24 cellular contexts compared by ENCODE assay signal in the genomic region with DNA sequence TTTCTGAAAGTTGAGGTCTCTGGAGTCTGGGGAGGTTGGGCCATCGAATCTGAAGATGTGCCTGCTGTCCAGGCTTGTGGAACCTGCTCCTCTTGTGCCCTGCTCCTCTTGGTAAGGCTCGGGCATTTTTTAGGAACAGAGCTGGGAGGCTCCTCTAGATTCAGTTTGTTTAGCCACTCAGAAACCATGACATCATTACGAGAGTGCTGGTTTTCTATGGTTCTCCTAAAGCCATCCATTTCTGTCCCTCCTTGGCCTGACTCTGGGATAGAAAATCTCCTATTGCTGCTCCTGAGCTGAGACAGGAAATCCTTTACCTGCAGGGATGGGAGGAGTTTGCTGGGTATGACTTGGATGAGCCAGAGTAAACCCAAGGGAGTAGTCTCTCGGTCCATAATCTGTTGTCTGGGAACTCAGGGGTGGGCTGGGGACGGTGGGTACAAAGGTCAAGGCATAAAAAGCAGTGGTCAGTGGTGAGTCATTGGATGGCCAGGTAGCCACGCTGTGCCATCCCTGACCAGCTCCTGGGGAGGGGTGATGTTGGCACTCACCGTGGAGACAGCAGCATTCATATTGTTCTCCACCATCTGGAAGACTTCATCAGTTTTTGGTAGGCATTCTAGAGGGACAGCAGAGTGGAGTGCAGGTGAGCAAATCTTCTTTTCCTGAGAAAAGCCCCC. TPM values are rescaled to one million over a fixed set of nuclear protein-coding genes. Genes with fewer than 3 reads are reported as not detected.
A peak's percentile ranks its signal among the peaks of the same experiment; 100 is the strongest.
DNase-seq lines count a peak whose midpoint lies in the region; ATAC-seq, FAIRE-seq and TF ChIP-seq lines count a peak whose summit lies in the region.
"Had no signal": no experiment of that assay in that cellular context is flagged by ENCODE, and none has a peak within 500 bp of the region (broad histone marks: within the 10 kb centered on the region; RNA-seq: fewer than 3 reads in every experiment).

No MANE protein-coding gene starts in this region.

- no peaks in the 10 kb centered on the region for H3K9me3 Mint-ChIP-seq in CD8-positive, alpha-beta memory T cell
- no peaks in the 10 kb centered on the region for H3K9me3 Mint-ChIP-seq in activated naive CD8-positive, alpha-beta T cell treated with anti-CD3 and anti-CD28 coated beads for 36 hours

- intact Hi-C loops in GM12878 (cut with micrococcal nuclease; ENCODE audit: unreplicated experiment) (no loop called here), posterior vena cava (cut with DNase I) (no loop called here)

- no peak overlapping the region for H3K4me2 ChIP-seq in GM12878 (ENCODE audit: control insufficient read depth, insufficient read depth)
- H3K4me2 ChIP-seq: SK-N-SH had no signal

- H3K79me2 ChIP-seq in GM12878 (ENCODE audit: control insufficient read depth, insufficient read depth, low read length) = no peaks in the 10 kb centered on the region

- H3K27ac Mint-ChIP-seq in CD8-positive, alpha-beta memory T cell = peak overlapping the region in 2 of 8 donors; percentile 57 to 80
- no peak overlapping the region for H3K27ac Mint-ChIP-seq in activated naive CD8-positive, alpha-beta T cell treated with anti-CD3 and anti-CD28 coated beads for 36 hours

- TF ChIP-seq EP300 in GM12878 (IDR thresholded peaks at IDR 0.05; ENCODE audit: borderline replicate concordance in 1 of 2, control insufficient read depth in 1 of 2, low read depth in 2 of 2, low read length in 2 of 2) = no peak

- peaks cover 53% of the 10 kb centered on the region for H3K4me1 ChIP-seq in CD8-positive, alpha-beta memory T cell (ENCODE audit: insufficient read depth, low read length)
- H3K4me1 ChIP-seq in GM12878 (ENCODE audit: control insufficient read depth, insufficient read depth, low read length) = peaks cover 23% of the 10 kb centered on the region

- no peak for TF ChIP-seq POLR2A in GM12878 (IDR thresholded peaks at IDR 0.05; ENCODE audit: low read depth, low read length)

- no peak overlapping the region for H3K27ac ChIP-seq in CD8-positive, alpha-beta memory T cell (ENCODE audit: low read depth, low read length)
- no peak overlapping the region for H3K27ac ChIP-seq in GM12878 (ENCODE audit: control insufficient read depth, insufficient read depth)

- no peaks in the 10 kb centered on the region for H4K20me1 ChIP-seq in GM12878 (ENCODE audit: control insufficient read depth, insufficient read depth)

- peaks cover 17% of the 10 kb centered on the region for H3K27me3 ChIP-seq in CD8-positive, alpha-beta memory T cell (ENCODE audit: insufficient read depth, low read length, poor library complexity, severe bottlenecking)
- peaks cover 2 to 12% of the 10 kb centered on the region in 2 experiments; a peak in 3 of 4 replicates for H3K27me3 ChIP-seq in GM12878 (replicated peaks in 1 of 2; ENCODE audit: control insufficient read depth in 2 of 2, insufficient read depth in 2 of 2, low read length in 1 of 2)

- peaks cover 5 to 33% (median 5%) of the 10 kb centered on the region in 3 donors for H3K36me3 Mint-ChIP-seq in CD8-positive, alpha-beta memory T cell
- peaks cover 4% of the 10 kb centered on the region for H3K36me3 Mint-ChIP-seq in activated naive CD8-positive, alpha-beta T cell treated with anti-CD3 and anti-CD28 coated beads for 36 hours

- H3K9ac ChIP-seq in GM12878 (ENCODE audit: control insufficient read depth, insufficient read depth, low read length) = no peak overlapping the region
- H3K9ac ChIP-seq: SK-N-SH had no signal

- TF ChIP-seq CTCF in GM12878 (IDR thresholded peaks at IDR 0.05 in 2 of 3, conservative IDR thresholded peaks at IDR 0.05 in 1 of 3; ENCODE audit: control insufficient read depth in 2 of 3, extremely low read depth in 1 of 3, insufficient read depth in 1 of 3, low read depth in 3 of 3, low read length in 3 of 3) = no peak

- H3K4me3 ChIP-seq in CD8-positive, alpha-beta memory T cell (ENCODE audit: low read length) = no peak overlapping the region
- H3K4me3 ChIP-seq in GM12878 = no peak overlapping the region

- POLR2A ChIA-PET in CD8-positive, alpha-beta memory T cell (lab: Charles Lee) = interaction anchor here (3.3 kb wide), 1 partner anchor 93 kb away, joined by 21 read pairs; a partner anchor contains a TSS
- POLR2A ChIA-PET in GM12878 (lab: Charles Lee) = interaction anchor here (1.9 kb wide), 1 partner anchor 25 kb away, joined by 5 read pairs; no protein-coding TSS in a partner anchor

- no peak for ATAC-seq in GM12878
- ATAC-seq: HCT116 had no signal

- CTCF ChIA-PET in CD8-positive, alpha-beta memory T cell (lab: Charles Lee) = interaction anchor here (0.7 to 14.0 kb wide), 5 partner anchors 10 to 95 kb away, joined by 3 to 486 read pairs (median 3); a partner anchor contains a TSS
- CTCF ChIA-PET in GM12878 (lab: Yijun Ruan, JAX) = interaction anchor here (0.7 to 16.6 kb wide), 7 partner anchors 9 to 102 kb away, joined by 3 to 452 read pairs (median 8); a partner anchor contains a TSS

- SMC1A ChIA-PET in GM12878 (lab: Charles Lee; ENCODE audit: uncharacterized antibody, unreplicated experiment) = interaction anchor here (0.7 to 7.7 kb wide), 5 partner anchors 10 to 96 kb away, joined by 3 to 73 read pairs (median 4); a partner anchor contains a TSS

- H3K36me3 ChIP-seq in CD8-positive, alpha-beta memory T cell (ENCODE audit: insufficient read depth, low read length) = peaks cover 10% of the 10 kb centered on the region
- no peaks in the 10 kb centered on the region; a peak in 1 of 4 replicates for H3K36me3 ChIP-seq in GM12878 (ENCODE audit: control insufficient read depth in 2 of 2, insufficient read depth in 2 of 2, low read length in 1 of 2)

- 63% methylated on average over 7 of the region's 7 CpGs for WGBS in GM12878 (ENCODE audit: insufficient coverage, insufficient replicate concordance, low lambda C conversion rate, missing lambda C conversion rate)

- no peak for TF ChIP-seq RAD21 in GM12878 (IDR thresholded peaks at IDR 0.05; ENCODE audit: insufficient read depth, low read depth, low read length)

- in situ Hi-C loops in GM12878 (cut with MboI) = no loop called here

- H3K9me3 ChIP-seq in CD8-positive, alpha-beta memory T cell (ENCODE audit: low read length) = no peaks in the 10 kb centered on the region
- H3K9me3 ChIP-seq in GM12878 (replicated peaks; ENCODE audit: control insufficient read depth, insufficient read depth, low read length) = no peaks in the 10 kb centered on the region
- H3K9me3 ChIP-seq: SK-N-SH had no signal

- H3K4me3 Mint-ChIP-seq in CD8-positive, alpha-beta memory T cell = peak overlapping the region in 4 of 7 donors; percentile 8 to 97 (median 96)
- H3K4me3 Mint-ChIP-seq in activated naive CD8-positive, alpha-beta T cell treated with anti-CD3 and anti-CD28 coated beads for 36 hours = no peak overlapping the region

- RAD21 ChIA-PET in GM12878 (lab: Charles Lee; ENCODE audit: unreplicated experiment) = interaction anchor here (1.7 to 5.7 kb wide), 2 partner anchors 94 kb away, joined by 7 to 45 read pairs; a partner anchor contains a TSS

- peaks cover 18 to 22% of the 10 kb centered on the region in 2 donors for H3K27me3 Mint-ChIP-seq in CD8-positive, alpha-beta memory T cell
- H3K27me3 Mint-ChIP-seq in activated naive CD8-positive, alpha-beta T cell treated with anti-CD3 and anti-CD28 coated beads for 36 hours = peaks cover 33% of the 10 kb centered on the region

- FAIRE-seq in GM12878 (lab: Jason Lieb, UNC) = no peak

- no peak overlapping the region for H2AFZ ChIP-seq in GM12878 (ENCODE audit: control insufficient read depth, low read depth, low read length)

- H3K4me1 Mint-ChIP-seq in CD8-positive, alpha-beta memory T cell = peaks cover 44 to 70% (median 64%) of the 10 kb centered on the region in 3 donors
- H3K4me1 Mint-ChIP-seq in activated naive CD8-positive, alpha-beta T cell treated with anti-CD3 and anti-CD28 coated beads for 36 hours = peaks cover 32% of the 10 kb centered on the region

- no peak for DNase-seq in CD8-positive, alpha-beta memory T cell
- DNase-seq in HT-29 (ENCODE audit: low spot score) (peak; percentile 33), GM12878 (ENCODE audit: low read depth, low spot score) (no peak), posterior vena cava (ENCODE audit: low spot score) (peak; percentile 18), DMS53 (lab: John Stamatoyannopoulos, UW) (no peak), hepatic stellate cell (ENCODE audit: low spot score) (no peak)
- no peak for DNase-seq in activated naive CD8-positive, alpha-beta T cell treated with anti-CD3 and anti-CD28 coated beads for 36 hours
- DNase-seq: C1 segment of cervical spinal cord, DMS 273 treated with DMSO at 0.1 percent for 48 hours, GDM1, GOT3, KBM-7, MV-4-11, NCI-H187, NCI-H2107, NCI-H2227 treated with DMSO at 0.1 percent for 48 hours, NCI-H524, NCI-H82, OCI-M1, SHP77 treated with DMSO at 0.1 percent for 48 hours, SK-N-SH had no signal

- BruUV-seq in GM12878 (replicated peaks; lab: Mats Ljungman, UMichigan) = TSS peak; percentile 59

RNA-seq across cellular contexts. Expression of a gene that starts 2.4 kb away (rescaled TPM):
- total RNA-seq in CD8-positive, alpha-beta memory T cell = 1 to 10 TPM in 1 of 2 experiments, under 1 TPM in 1; 0.84 to 1.5 TPM
- 0.64 TPM for polyA plus RNA-seq in CD8-positive, alpha-beta memory T cell
- 1.6 and 2.9 TPM in 2 replicates for total RNA-seq in HT-29 (2014; rRNA removed; shearing (Covaris generic))
- total RNA-seq in GM12878 (2013; cell fraction: nucleolus; rRNA removed) = 6.1 and 8.0 TPM in 2 replicates
- 0.11 and 0.23 TPM in 2 replicates for total RNA-seq in GM12878 (2014; rRNA removed)
- 0.46 TPM in 1 of 2 replicates, not detected in the other for total RNA-seq in GM12878 (2014; rRNA removed; fragmentation: Illumina TruSeq; extraction: Trizol)
- total RNA-seq in GM12878 (2021) = 0.87 and 1.0 TPM in 2 replicates
- polyA plus RNA-seq in GM12878 (2011; ENCODE audit: low read depth) = 0.38 TPM
- 0.09 and 0.34 TPM in 2 replicates for polyA plus RNA-seq in GM12878 (2011; rRNA removed)
- polyA plus RNA-seq in GM12878 (2011; cell fraction: cytosol; rRNA removed) = 0.12 and 0.23 TPM in 2 replicates
- polyA plus RNA-seq in GM12878 (2011; cell fraction: nucleus; rRNA removed) = 3.5 and 6.1 TPM in 2 replicates
- polyA plus RNA-seq in GM12878 (2012) = 1.0 and 1.3 TPM in 2 replicates
- 0.21 and 0.60 TPM in 2 replicates for polyA plus RNA-seq in GM12878 (2014; fragmentation: Illumina TruSeq; extraction: Trizol)
- polyA plus RNA-seq in GM12878 (2014; fragmentation: Nextera tagmentation; extraction: Ambion mirVana) = under 1 TPM; 0.05 to 0.11 TPM
- polyA plus RNA-seq in GM12878 (2014; rRNA removed) = 0.19 and 1.1 TPM in 2 replicates
- polyA plus RNA-seq in GM12878 (2016; fragmentation: Nextera tagmentation; extraction: Ambion mirVana) = under 1 TPM; 0.21 to 0.33 TPM
- 0.82 and 1.0 TPM in 2 replicates for polyA minus RNA-seq in GM12878 (2011; rRNA and poly(A)+ RNA removed)
- not detected in 2 replicates for polyA minus RNA-seq in GM12878 (2011; cell fraction: cytosol; rRNA and poly(A)+ RNA removed)
- 0.73 and 2.0 TPM in 2 replicates for polyA minus RNA-seq in GM12878 (2011; cell fraction: nucleus; rRNA and poly(A)+ RNA removed)
- total RNA-seq in posterior vena cava = 10 to 100 TPM; 35.2 to 36.0 TPM
- 1 to 10 TPM in 1 of 2 experiments, under 1 TPM in 1; 0.70 to 1.0 TPM for total RNA-seq in activated naive CD8-positive, alpha-beta T cell treated with anti-CD3 and anti-CD28 coated beads for 36 hours
- total RNA-seq: RPMI7951 had no signal

RNA-seq across cellular contexts. Expression of a gene that starts 2.5 kb away (rescaled TPM):
- 10 to 100 TPM; 11.6 to 12.5 TPM for total RNA-seq in CD8-positive, alpha-beta memory T cell
- polyA plus RNA-seq in CD8-positive, alpha-beta memory T cell = 15.4 TPM
- total RNA-seq in HT-29 (2014; rRNA removed; shearing (Covaris generic)) = 20.7 and 24.9 TPM in 2 replicates
- total RNA-seq in GM12878 (2013; cell fraction: nucleolus; rRNA removed) = 35.9 and 37.3 TPM in 2 replicates
- total RNA-seq in GM12878 (2014; rRNA removed) (10.7 and 11.6 TPM in 2 replicates), GM12878 (2014; rRNA removed; fragmentation: Illumina TruSeq; extraction: Trizol) (8.3 and 8.6 TPM in 2 replicates), GM12878 (2021) (11.2 and 12.8 TPM in 2 replicates), posterior vena cava (1 to 10 TPM; 8.5 to 9.2 TPM)
- polyA plus RNA-seq in GM12878 (2011; ENCODE audit: low read depth) = 4.4 TPM
- polyA plus RNA-seq in GM12878 (2011; rRNA removed) (4.4 and 6.5 TPM in 2 replicates), GM12878 (2014; fragmentation: Illumina TruSeq; extraction: Trizol) (7.4 and 8.3 TPM in 2 replicates), GM12878 (2014; fragmentation: Nextera tagmentation; extraction: Ambion mirVana) (1 to 10 TPM; 2.0 to 2.7 TPM), GM12878 (2014; rRNA removed) (13.6 and 17.1 TPM in 2 replicates), GM12878 (2016; fragmentation: Nextera tagmentation; extraction: Ambion mirVana) (1 to 10 TPM; 7.5 to 8.0 TPM)
- 5.2 and 7.4 TPM in 2 replicates for polyA plus RNA-seq in GM12878 (2011; cell fraction: cytosol; rRNA removed)
- polyA plus RNA-seq in GM12878 (2011; cell fraction: nucleus; rRNA removed) = 31.0 and 36.7 TPM in 2 replicates
- 6.6 and 8.2 TPM in 2 replicates for polyA plus RNA-seq in GM12878 (2012)
- 4.5 and 9.0 TPM in 2 replicates for polyA minus RNA-seq in GM12878 (2011; rRNA and poly(A)+ RNA removed)
- 1.3 and 2.7 TPM in 2 replicates for polyA minus RNA-seq in GM12878 (2011; cell fraction: cytosol; rRNA and poly(A)+ RNA removed)
- polyA minus RNA-seq in GM12878 (2011; cell fraction: nucleus; rRNA and poly(A)+ RNA removed) = 23.9 and 29.9 TPM in 2 replicates
- 1 to 10 TPM; 5.4 to 6.3 TPM for total RNA-seq in activated naive CD8-positive, alpha-beta T cell treated with anti-CD3 and anti-CD28 coated beads for 36 hours
- total RNA-seq: Daoy had no signal
- polyA plus RNA-seq: SK-N-SH had no signal

RNA-seq across cellular contexts. Expression of a gene that starts 26.0 kb away (rescaled TPM):
- 10 to 100 TPM in 1 of 2 experiments, 1 to 10 TPM in 1; 9.8 to 12.3 TPM for total RNA-seq in CD8-positive, alpha-beta memory T cell
- 10.3 TPM for polyA plus RNA-seq in CD8-positive, alpha-beta memory T cell
- total RNA-seq in HT-29 (2014; rRNA removed; shearing (Covaris generic)) = 9.8 and 10.6 TPM in 2 replicates
- total RNA-seq in GM12878 (2013; cell fraction: nucleolus; rRNA removed) = 13.4 and 13.7 TPM in 2 replicates
- 4.9 and 10.8 TPM in 2 replicates for total RNA-seq in GM12878 (2014; rRNA removed)
- 2.9 and 3.1 TPM in 2 replicates for total RNA-seq in GM12878 (2014; rRNA removed; fragmentation: Illumina TruSeq; extraction: Trizol)
- total RNA-seq in GM12878 (2021) = 6.8 and 9.2 TPM in 2 replicates
- polyA plus RNA-seq in GM12878 (2011; ENCODE audit: low read depth) = 3.4 TPM
- 3.9 and 4.8 TPM in 2 replicates for polyA plus RNA-seq in GM12878 (2011; rRNA removed)
- 2.9 and 6.0 TPM in 2 replicates for polyA plus RNA-seq in GM12878 (2011; cell fraction: cytosol; rRNA removed)
- polyA plus RNA-seq in GM12878 (2011; cell fraction: nucleus; rRNA removed) = 77.6 and 82.4 TPM in 2 replicates
- polyA plus RNA-seq in GM12878 (2012) = 6.1 and 6.6 TPM in 2 replicates
- 7.8 and 10.6 TPM in 2 replicates for polyA plus RNA-seq in GM12878 (2014; fragmentation: Illumina TruSeq; extraction: Trizol)
- 1 to 10 TPM; 1.2 to 1.7 TPM for polyA plus RNA-seq in GM12878 (2014; fragmentation: Nextera tagmentation; extraction: Ambion mirVana)
- polyA plus RNA-seq in GM12878 (2014; rRNA removed) = 14.0 and 18.3 TPM in 2 replicates
- polyA plus RNA-seq in GM12878 (2016; fragmentation: Nextera tagmentation; extraction: Ambion mirVana) = 1 to 10 TPM; 3.1 to 3.2 TPM
- 2.3 and 5.1 TPM in 2 replicates for polyA minus RNA-seq in GM12878 (2011; rRNA and poly(A)+ RNA removed)
- 1.6 and 2.1 TPM in 2 replicates for polyA minus RNA-seq in GM12878 (2011; cell fraction: cytosol; rRNA and poly(A)+ RNA removed)
- 7.6 and 11.2 TPM in 2 replicates for polyA minus RNA-seq in GM12878 (2011; cell fraction: nucleus; rRNA and poly(A)+ RNA removed)
- total RNA-seq in posterior vena cava = 1 to 10 TPM; 5.6 TPM
- total RNA-seq in activated naive CD8-positive, alpha-beta T cell treated with anti-CD3 and anti-CD28 coated beads for 36 hours = 10 to 100 TPM in 1 of 2 experiments, 1 to 10 TPM in 1; 9.3 to 10.3 TPM

RNA-seq across cellular contexts. Expression of a gene that starts 27.3 kb away (rescaled TPM):
- 1 to 10 TPM; 8.3 to 8.7 TPM for total RNA-seq in CD8-positive, alpha-beta memory T cell
- polyA plus RNA-seq in CD8-positive, alpha-beta memory T cell = 2.6 TPM
- total RNA-seq in HT-29 (2014; rRNA removed; shearing (Covaris generic)) = 13.3 and 16.5 TPM in 2 replicates
- total RNA-seq in GM12878 (2013; cell fraction: nucleolus; rRNA removed) = 43.5 and 48.4 TPM in 2 replicates
- total RNA-seq in GM12878 (2014; rRNA removed) = 7.8 and 10.0 TPM in 2 replicates
- total RNA-seq in GM12878 (2014; rRNA removed; fragmentation: Illumina TruSeq; extraction: Trizol) = 2.6 and 2.8 TPM in 2 replicates
- total RNA-seq in GM12878 (2021) = 8.9 and 13.0 TPM in 2 replicates
- polyA plus RNA-seq in GM12878 (2011; ENCODE audit: low read depth) = 1.2 TPM
- polyA plus RNA-seq in GM12878 (2011; rRNA removed) = 2.4 and 2.5 TPM in 2 replicates
- 1.9 and 4.5 TPM in 2 replicates for polyA plus RNA-seq in GM12878 (2011; cell fraction: cytosol; rRNA removed)
- 58.1 and 70.5 TPM in 2 replicates for polyA plus RNA-seq in GM12878 (2011; cell fraction: nucleus; rRNA removed)
- 4.6 and 4.9 TPM in 2 replicates for polyA plus RNA-seq in GM12878 (2012)
- 3.0 and 3.3 TPM in 2 replicates for polyA plus RNA-seq in GM12878 (2014; fragmentation: Illumina TruSeq; extraction: Trizol)
- under 1 TPM; 0.06 to 0.09 TPM for polyA plus RNA-seq in GM12878 (2014; fragmentation: Nextera tagmentation; extraction: Ambion mirVana)
- 16.0 and 17.8 TPM in 2 replicates for polyA plus RNA-seq in GM12878 (2014; rRNA removed)
- polyA plus RNA-seq in GM12878 (2016; fragmentation: Nextera tagmentation; extraction: Ambion mirVana) = 1 to 10 TPM in 1 of 2 experiments, under 1 TPM in 1; 0.96 to 1.2 TPM
- 3.4 and 4.6 TPM in 2 replicates for polyA minus RNA-seq in GM12878 (2011; rRNA and poly(A)+ RNA removed)
- 0.94 and 1.6 TPM in 2 replicates for polyA minus RNA-seq in GM12878 (2011; cell fraction: cytosol; rRNA and poly(A)+ RNA removed)
- 13.5 and 26.6 TPM in 2 replicates for polyA minus RNA-seq in GM12878 (2011; cell fraction: nucleus; rRNA and poly(A)+ RNA removed)
- 1 to 10 TPM; 2.5 to 4.0 TPM for total RNA-seq in posterior vena cava
- total RNA-seq in activated naive CD8-positive, alpha-beta T cell treated with anti-CD3 and anti-CD28 coated beads for 36 hours = 10 to 100 TPM; 11.5 TPM

RNA-seq across cellular contexts. Expression of a gene that starts 29.5 kb away (rescaled TPM):
- 10 to 100 TPM; 12.4 to 12.7 TPM for total RNA-seq in CD8-positive, alpha-beta memory T cell
- 27.5 TPM for polyA plus RNA-seq in CD8-positive, alpha-beta memory T cell
- total RNA-seq in HT-29 (2014; rRNA removed; shearing (Covaris generic)) = 0.31 and 2.3 TPM in 2 replicates
- total RNA-seq in GM12878 (2013; cell fraction: nucleolus; rRNA removed) = 11.0 and 12.9 TPM in 2 replicates
- total RNA-seq in GM12878 (2014; rRNA removed) (4.1 and 5.5 TPM in 2 replicates), GM12878 (2014; rRNA removed; fragmentation: Illumina TruSeq; extraction: Trizol) (2.5 and 2.7 TPM in 2 replicates), GM12878 (2021) (5.1 and 5.5 TPM in 2 replicates), posterior vena cava (10 to 100 TPM; 10.1 to 10.8 TPM)
- 0.64 TPM for polyA plus RNA-seq in GM12878 (2011; ENCODE audit: low read depth)
- polyA plus RNA-seq in GM12878 (2011; rRNA removed) (0.19 and 0.34 TPM in 2 replicates), GM12878 (2014; fragmentation: Illumina TruSeq; extraction: Trizol) (5.2 and 5.7 TPM in 2 replicates), GM12878 (2014; fragmentation: Nextera tagmentation; extraction: Ambion mirVana) (1 to 10 TPM in 1 of 2 experiments, under 1 TPM in 1; 0.82 to 2.3 TPM), GM12878 (2014; rRNA removed) (5.4 and 6.3 TPM in 2 replicates), GM12878 (2016; fragmentation: Nextera tagmentation; extraction: Ambion mirVana) (1 to 10 TPM; 3.1 to 3.3 TPM)
- 0.23 and 0.24 TPM in 2 replicates for polyA plus RNA-seq in GM12878 (2011; cell fraction: cytosol; rRNA removed)
- polyA plus RNA-seq in GM12878 (2011; cell fraction: nucleus; rRNA removed) = 0.23 and 0.33 TPM in 2 replicates
- 1.6 and 1.8 TPM in 2 replicates for polyA plus RNA-seq in GM12878 (2012)
- 0.26 and 0.59 TPM in 2 replicates for polyA minus RNA-seq in GM12878 (2011; rRNA and poly(A)+ RNA removed)
- not detected in 2 replicates for polyA minus RNA-seq in GM12878 (2011; cell fraction: cytosol; rRNA and poly(A)+ RNA removed)
- polyA minus RNA-seq in GM12878 (2011; cell fraction: nucleus; rRNA and poly(A)+ RNA removed) = 0.36 and 0.96 TPM in 2 replicates
- 1 to 10 TPM; 6.0 to 6.7 TPM for total RNA-seq in activated naive CD8-positive, alpha-beta T cell treated with anti-CD3 and anti-CD28 coated beads for 36 hours
- total RNA-seq: RPMI7951 had no signal

Comparison
In these comparisons a context has a peak if more than half of its experiments do, and no peak if none do; other contexts are left out.
1. DNase-seq: peak in HT-29 (single experiment) and posterior vena cava (single experiment); none in CD8-positive, alpha-beta memory T cell (0 of 5), GM12878 (single experiment), DMS53 (single experiment), activated naive CD8-positive, alpha-beta T cell treated with anti-CD3 and anti-CD28 coated beads for 36 hours (single experiment) and hepatic stellate cell (single experiment).